Comparison of ENCODE assay signal across 18 cellular contexts in the genomic region with DNA sequence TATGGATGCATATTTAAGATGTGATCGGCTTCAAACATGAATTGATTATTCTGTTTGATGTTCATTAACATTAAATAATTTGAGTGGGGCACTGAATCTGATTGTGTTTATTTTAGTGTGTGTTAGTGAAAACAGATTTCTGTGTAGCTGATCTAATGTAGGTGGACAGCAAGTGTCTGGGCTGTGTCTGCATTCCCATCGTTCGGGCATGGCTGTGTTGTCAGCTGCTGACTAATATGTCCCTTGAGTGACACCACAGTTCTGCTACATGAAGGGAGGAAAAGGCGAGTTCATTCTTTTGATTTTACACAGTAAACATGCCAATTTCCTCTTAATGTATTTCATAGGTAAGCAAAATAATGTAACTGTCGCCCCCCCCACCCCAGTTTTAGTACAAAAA.
A peak's percentile ranks its signal among the peaks of the same experiment; 100 is the strongest.
DNase-seq lines count a peak whose midpoint lies in the region; ATAC-seq and TF ChIP-seq lines count a peak whose summit lies in the region.
"Had no signal": no experiment of that assay in that cellular context is flagged by ENCODE, and none has a peak within 500 bp of the region (broad histone marks: within the 10 kb centered on the region; RNA-seq: fewer than 3 reads in every experiment).

No MANE protein-coding gene starts in this region.

- no peaks in the 10 kb centered on the region for H3K79me2 ChIP-seq in SK-N-SH (ENCODE audit: insufficient read depth)

- DNase-seq in SK-N-SH (peak; percentile 25), NCI-H774 (lab: John Stamatoyannopoulos, UW) (peak; percentile 28), SK-N-DZ (ENCODE audit: low spot score) (peak; percentile 63), erythroblast (lab: John Stamatoyannopoulos, UW) (no peak)
- no peak for DNase-seq in central memory CD4-positive, alpha-beta T cell
- DNase-seq: AML-193; CD4-positive, alpha-beta memory T cell; DMS53; DND-41; EL; GM23248; HCEC 1CT had no signal

- H3K9me3 ChIP-seq in SK-N-SH: no peaks in the 10 kb centered on the region
- H3K9me3 ChIP-seq: A549, BLaER1 had no signal

- POLR2A ChIA-PET in SK-N-SH (lab: Yijun Ruan, JAX): no interaction called here

- no peaks in the 10 kb centered on the region for H3F3A ChIP-seq in SK-N-SH (replicated peaks; ENCODE audit: insufficient read depth)

- no peak for ATAC-seq in SK-N-SH treated with all-trans-retinoic acid at 6 μM for 48 hours
- ATAC-seq in HG02610 (IDR thresholded peaks at IDR 0.05; ENCODE audit: unreplicated experiment): no peak
- ATAC-seq: A549 had no signal

- no peak overlapping the region for H2AFZ ChIP-seq in SK-N-SH (ENCODE audit: low read depth)
- H2AFZ ChIP-seq: GM23248 had no signal

- TF ChIP-seq CTCF in SK-N-SH (IDR thresholded peaks at IDR 0.05): no peak

- WGBS in SK-N-SH (ENCODE audit: low lambda C conversion rate): 25% methylated on average over 5 of the region's 5 CpGs

- no peaks in the 10 kb centered on the region for H3K36me3 ChIP-seq in SK-N-SH (replicated peaks in 1 of 2; ENCODE audit: control insufficient read depth in 1 of 2, insufficient read depth in 2 of 2, low read length in 1 of 2)
- H3K36me3 ChIP-seq: BLaER1 had no signal

- no peaks in the 10 kb centered on the region for H3K27me3 ChIP-seq in SK-N-SH (ENCODE audit: insufficient read depth)
- H3K27me3 ChIP-seq: BLaER1 had no signal

- TF ChIP-seq EP300 in SK-N-SH (IDR thresholded peaks at IDR 0.05; ENCODE audit: borderline replicate concordance in 1 of 2, low read depth in 1 of 2, low read length in 1 of 2): no peak

- no peak overlapping the region for H3K27ac ChIP-seq in SK-N-SH (ENCODE audit: low read depth in 2 of 2, low read length in 1 of 2)
- H3K27ac ChIP-seq: 22Rv1, A549, BLaER1, GM23248, HL-60 had no signal

- no peak overlapping the region for H3K4me3 ChIP-seq in SK-N-SH (ENCODE audit: low read depth in 2 of 2, low read length in 1 of 2)
- H3K4me3 ChIP-seq: A549, BLaER1, GM23248 had no signal

- no peak overlapping the region for H3K4me2 ChIP-seq in SK-N-SH
- H3K4me2 ChIP-seq: A549, BLaER1 had no signal

- no peak overlapping the region for H3K9ac ChIP-seq in SK-N-SH
- H3K9ac ChIP-seq: BLaER1, GM23248 had no signal

- CTCF ChIA-PET in SK-N-SH (lab: Yijun Ruan, JAX): interaction anchor here (0.9 kb wide), 1 partner anchor 20 kb away, joined by 3 read pairs; no protein-coding TSS in a partner anchor

- H3K4me1 ChIP-seq in SK-N-SH (ENCODE audit: control insufficient read depth in 1 of 2, insufficient read depth in 2 of 2, low read depth in 1 of 2, low read length in 1 of 2): peaks cover 0 to 7% of the 10 kb centered on the region in 2 experiments; a peak in 2 of 4 replicates
- H3K4me1 ChIP-seq: A549, BLaER1 had no signal

- no peak for TF ChIP-seq RAD21 in SK-N-SH (IDR thresholded peaks at IDR 0.05; ENCODE audit: low read length)

- no peaks in the 10 kb centered on the region for H4K20me1 ChIP-seq in SK-N-SH (ENCODE audit: insufficient read depth)
- H4K20me1 ChIP-seq: BLaER1 had no signal

- TF ChIP-seq POLR2A in erythroblast (IDR thresholded peaks at IDR 0.05; ENCODE audit: low read length): no peak

- no peaks in the 10 kb centered on the region for H3K9me2 ChIP-seq in SK-N-SH

TF ChIP-seq in SK-N-SH, 30 proteins besides CTCF, POLR2A, EP300 and RAD21:
- TF ChIP-seq GATA2 (CRISPR knock-in tag; IDR thresholded peaks at IDR 0.05): no peak

TF ChIP-seq in SK-N-SH treated with all-trans-retinoic acid at 6 μM for 48 hours, 23 proteins besides CTCF, POLR2A, EP300 and RAD21:
- TF ChIP-seq ZNF8 (CRISPR knock-in tag; IDR thresholded peaks at IDR 0.05) (no peak), ZFP3 (CRISPR knock-in tag; IDR thresholded peaks at IDR 0.05) (no peak), ZC3H10 (CRISPR knock-in tag; IDR thresholded peaks at IDR 0.05) (no peak), ISL1 (CRISPR knock-in tag; IDR thresholded peaks at IDR 0.05) (no peak), PPARA (CRISPR knock-in tag; IDR thresholded peaks at IDR 0.05; ENCODE audit: borderline replicate concordance) (no peak), ZFP30 (CRISPR knock-in tag; IDR thresholded peaks at IDR 0.05) (no peak), RARB (CRISPR knock-in tag; IDR thresholded peaks at IDR 0.05) (no peak), TCF4 (CRISPR knock-in tag; IDR thresholded peaks at IDR 0.05; ENCODE audit: borderline replicate concordance) (no peak), ZNF70 (CRISPR knock-in tag; IDR thresholded peaks at IDR 0.05) (no peak), OSR1 (CRISPR knock-in tag; IDR thresholded peaks at IDR 0.05) (no peak), ZNF565 (CRISPR knock-in tag; conservative IDR thresholded peaks at IDR 0.05; ENCODE audit: low read depth) (no peak), ESRRG (CRISPR knock-in tag; IDR thresholded peaks at IDR 0.05) (no peak), SNAI2 (CRISPR knock-in tag; IDR thresholded peaks at IDR 0.05) (no peak)
- TF ChIP-seq, protein P1, sequence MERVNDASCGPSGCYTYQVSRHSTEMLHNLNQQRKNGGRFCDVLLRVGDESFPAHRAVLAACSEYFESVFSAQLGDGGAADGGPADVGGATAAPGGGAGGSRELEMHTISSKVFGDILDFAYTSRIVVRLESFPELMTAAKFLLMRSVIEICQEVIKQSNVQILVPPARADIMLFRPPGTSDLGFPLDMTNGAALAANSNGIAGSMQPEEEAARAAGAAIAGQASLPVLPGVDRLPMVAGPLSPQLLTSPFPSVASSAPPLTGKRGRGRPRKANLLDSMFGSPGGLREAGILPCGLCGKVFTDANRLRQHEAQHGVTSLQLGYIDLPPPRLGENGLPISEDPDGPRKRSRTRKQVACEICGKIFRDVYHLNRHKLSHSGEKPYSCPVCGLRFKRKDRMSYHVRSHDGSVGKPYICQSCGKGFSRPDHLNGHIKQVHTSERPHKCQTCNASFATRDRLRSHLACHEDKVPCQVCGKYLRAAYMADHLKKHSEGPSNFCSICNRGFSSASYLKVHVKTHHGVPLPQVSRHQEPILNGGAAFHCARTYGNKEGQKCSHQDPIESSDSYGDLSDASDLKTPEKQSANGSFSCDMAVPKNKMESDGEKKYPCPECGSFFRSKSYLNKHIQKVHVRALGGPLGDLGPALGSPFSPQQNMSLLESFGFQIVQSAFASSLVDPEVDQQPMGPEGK (CRISPR knock-in tag; IDR thresholded peaks at IDR 0.05; ENCODE audit: borderline replicate concordance): no peak
- TF ChIP-seq, protein P2, sequence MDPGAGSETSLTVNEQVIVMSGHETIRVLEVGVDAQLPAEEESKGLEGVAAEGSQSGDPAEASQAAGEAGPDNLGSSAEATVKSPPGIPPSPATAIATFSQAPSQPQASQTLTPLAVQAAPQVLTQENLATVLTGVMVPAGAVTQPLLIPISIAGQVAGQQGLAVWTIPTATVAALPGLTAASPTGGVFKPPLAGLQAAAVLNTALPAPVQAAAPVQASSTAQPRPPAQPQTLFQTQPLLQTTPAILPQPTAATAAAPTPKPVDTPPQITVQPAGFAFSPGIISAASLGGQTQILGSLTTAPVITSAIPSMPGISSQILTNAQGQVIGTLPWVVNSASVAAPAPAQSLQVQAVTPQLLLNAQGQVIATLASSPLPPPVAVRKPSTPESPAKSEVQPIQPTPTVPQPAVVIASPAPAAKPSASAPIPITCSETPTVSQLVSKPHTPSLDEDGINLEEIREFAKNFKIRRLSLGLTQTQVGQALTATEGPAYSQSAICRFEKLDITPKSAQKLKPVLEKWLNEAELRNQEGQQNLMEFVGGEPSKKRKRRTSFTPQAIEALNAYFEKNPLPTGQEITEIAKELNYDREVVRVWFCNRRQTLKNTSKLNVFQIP (CRISPR knock-in tag; IDR thresholded peaks at IDR 0.05; ENCODE audit: borderline replicate concordance, low read depth): no peak

Comparison
In these comparisons a context has a peak if more than half of its experiments do, and no peak if none do; other contexts are left out.
1. DNase-seq: peak in SK-N-SH (single experiment), NCI-H774 (single experiment) and SK-N-DZ (single experiment); none in erythroblast (0 of 2) and central memory CD4-positive, alpha-beta T cell (single experiment).